Comparison of ENCODE assay signal across 15 cellular contexts in the genomic region with DNA sequence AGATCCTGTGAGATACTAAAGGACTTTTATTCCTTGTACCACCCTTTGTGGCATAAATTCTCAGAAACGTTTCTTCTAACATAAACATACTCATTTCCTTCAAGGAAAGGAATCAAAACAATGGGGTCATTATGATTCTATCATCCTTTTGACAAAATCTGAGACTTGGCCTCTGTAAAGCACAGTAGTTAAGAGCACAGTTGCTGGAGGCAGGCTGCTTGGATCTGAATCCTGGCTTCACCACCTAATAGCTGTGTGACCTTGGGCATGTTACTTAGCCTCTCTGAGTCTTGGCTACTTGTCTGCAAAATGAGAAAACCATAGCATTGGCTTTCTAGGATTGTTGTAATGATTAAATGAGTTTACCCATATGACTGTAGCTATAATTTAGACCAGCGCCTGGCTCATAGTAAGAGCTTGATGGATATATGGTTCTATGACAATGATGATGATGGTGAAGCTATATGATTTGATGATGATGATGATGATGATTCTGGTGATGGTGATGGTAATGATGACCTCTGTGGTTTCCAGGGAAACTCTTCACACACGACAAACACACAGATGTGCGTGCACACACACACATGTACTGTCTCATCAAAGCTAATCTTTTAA. TPM values are rescaled to one million over a fixed set of nuclear protein-coding genes. Genes with fewer than 3 reads are reported as not detected.
DNase-seq lines count a peak whose midpoint lies in the region; ATAC-seq, FAIRE-seq and TF ChIP-seq lines count a peak whose summit lies in the region.
"Had no signal": no experiment of that assay in that cellular context is flagged by ENCODE, and none has a peak within 500 bp of the region (broad histone marks: within the 10 kb centered on the region; RNA-seq: fewer than 3 reads in every experiment).

No MANE protein-coding gene starts in this region.

- in situ Hi-C loops in GM23248 (cut with MboI) = no loop called here

- no peak overlapping the region for H3K23ac ChIP-seq in mesendoderm (ENCODE audit: low read length)

- no peak overlapping the region for H3K18ac ChIP-seq in mesendoderm (ENCODE audit: low read length)

- H2AK5ac ChIP-seq in mesendoderm (ENCODE audit: low read length) = no peak overlapping the region

- no peaks in the 10 kb centered on the region for H3K9me3 ChIP-seq in A549
- H3K9me3 ChIP-seq in GM23248 (ENCODE audit: low read depth) = no peaks in the 10 kb centered on the region
- H3K9me3 ChIP-seq: colonic mucosa had no signal

- H3K79me2 ChIP-seq in GM23248 (ENCODE audit: insufficient read depth) (no peaks in the 10 kb centered on the region), mesendoderm (ENCODE audit: control insufficient read depth, insufficient read depth, low read length) (no peaks in the 10 kb centered on the region)

- CTCF ChIA-PET in A549 (lab: Yijun Ruan, JAX) = interaction anchor here (0.9 to 6.9 kb wide), 12 partner anchors 10 to 386 kb away, joined by 3 to 60 read pairs (median 7); no protein-coding TSS in a partner anchor

- no peaks in the 10 kb centered on the region for H3K9me3 Mint-ChIP-seq in activated naive CD8-positive, alpha-beta T cell (ENCODE audit: low read depth)
- H3K9me3 Mint-ChIP-seq in progenitor cell of endocrine pancreas (ENCODE audit: low read depth) = no peaks in the 10 kb centered on the region
- H3K9me3 Mint-ChIP-seq: immature natural killer cell; stimulated activated naive B cell treated with anti-CD40 and anti-IgM and Interleukin-4, amounts not matched to agents 10 μg/mL and 1 μg/mL and 100 μg/mL, for 72 hours had no signal

- 58% methylated on average over 4 of the region's 4 CpGs for WGBS in A549 (ENCODE audit: missing lambda C conversion rate)
- WGBS in GM23248 (ENCODE audit: low coverage in 1 of 2, low lambda C conversion rate in 2 of 2, missing lambda C conversion rate in 2 of 2), 2 experiments = 20 to 24% methylated on average over 4 of the region's 4 CpGs
- WGBS in mesendoderm (ENCODE audit: extremely low coverage, insufficient coverage, low lambda C conversion rate) = no CpG with 5 or more reads among the region's 4 CpGs

- H3K56ac ChIP-seq in mesendoderm (ENCODE audit: low read length) = no peak overlapping the region

- H3K4me2 ChIP-seq in A549 = peak overlapping the region; percentile 56
- peak overlapping the region; percentile 6 for H3K4me2 ChIP-seq in GM23248 (ENCODE audit: unreplicated experiment)
- H3K4me2 ChIP-seq in mesendoderm (ENCODE audit: low read length) = no peak overlapping the region

- H4K8ac ChIP-seq in mesendoderm (ENCODE audit: low read depth, low read length) = no peak overlapping the region

- H3K27me3 Mint-ChIP-seq in activated naive CD8-positive, alpha-beta T cell = no peaks in the 10 kb centered on the region
- peaks cover 11% of the 10 kb centered on the region for H3K27me3 Mint-ChIP-seq in progenitor cell of endocrine pancreas

- no peak overlapping the region for H2BK15ac ChIP-seq in mesendoderm (replicated peaks; ENCODE audit: low read depth)

- peaks cover 2% of the 10 kb centered on the region for H3K36me3 Mint-ChIP-seq in activated naive CD8-positive, alpha-beta T cell
- no peaks in the 10 kb centered on the region for H3K36me3 Mint-ChIP-seq in progenitor cell of endocrine pancreas (ENCODE audit: insufficient read depth)
- H3K36me3 Mint-ChIP-seq: immature natural killer cell; stimulated activated naive B cell treated with anti-CD40 and anti-IgM and Interleukin-4, amounts not matched to agents 10 μg/mL and 1 μg/mL and 100 μg/mL, for 72 hours had no signal

- H3K9me2 ChIP-seq in GM23248 (ENCODE audit: insufficient read depth) = no peaks in the 10 kb centered on the region

- no peak overlapping the region for H2AFZ ChIP-seq in GM23248

- peaks cover 42% of the 10 kb centered on the region for H3K4me1 Mint-ChIP-seq in activated naive CD8-positive, alpha-beta T cell (ENCODE audit: low read depth)
- no peaks in the 10 kb centered on the region for H3K4me1 Mint-ChIP-seq in progenitor cell of endocrine pancreas (ENCODE audit: low read depth)
- H3K4me1 Mint-ChIP-seq: stimulated activated naive B cell treated with anti-CD40 and anti-IgM and Interleukin-4, amounts not matched to agents 10 μg/mL and 1 μg/mL and 100 μg/mL, for 72 hours had no signal

- DNase-seq in A549 (ENCODE audit: low read depth in 1 of 2, low spot score in 1 of 2) = no peak
- no peak for DNase-seq in GM23248
- peak; percentile 89 for DNase-seq in foreskin melanocyte
- no peak for DNase-seq in AG08396 (ENCODE audit: low spot score)
- DNase-seq in mesendoderm = no peak
- DNase-seq in progenitor cell of endocrine pancreas (ENCODE audit: low spot score, unreplicated experiment) = no peak
- DNase-seq: C1 segment of cervical spinal cord; colonic mucosa; immature natural killer cell; stimulated activated naive B cell treated with anti-CD40 and anti-IgM and Interleukin-4, amounts not matched to agents 10 μg/mL and 1 μg/mL and 100 μg/mL, for 72 hours had no signal

- H3K27me3 ChIP-seq in GM23248 (replicated peaks; ENCODE audit: insufficient read depth) = no peaks in the 10 kb centered on the region
- no peaks in the 10 kb centered on the region for H3K27me3 ChIP-seq in mesendoderm (ENCODE audit: insufficient read depth, low read length, poor library complexity)

- peak overlapping the region; percentile 3; the same call in 1 of the 2 replicates for H3K9ac ChIP-seq in GM23248
- no peak overlapping the region for H3K9ac ChIP-seq in mesendoderm (ENCODE audit: low read length)

- ATAC-seq in A549 = no peak
- no peak for ATAC-seq in GM18519 (IDR thresholded peaks at IDR 0.05; ENCODE audit: low FRiP score, unreplicated experiment)

- no peak overlapping the region for H2BK120ac ChIP-seq in mesendoderm (ENCODE audit: low read depth, low read length)

- peak overlapping the region; percentile 76 for H3K27ac Mint-ChIP-seq in activated naive CD8-positive, alpha-beta T cell
- H3K27ac Mint-ChIP-seq in progenitor cell of endocrine pancreas = no peak overlapping the region
- H3K27ac Mint-ChIP-seq: stimulated activated naive B cell treated with anti-CD40 and anti-IgM and Interleukin-4, amounts not matched to agents 10 μg/mL and 1 μg/mL and 100 μg/mL, for 72 hours had no signal

- H3K36me3 ChIP-seq in GM23248 (ENCODE audit: low read depth) (no peaks in the 10 kb centered on the region), mesendoderm (ENCODE audit: control insufficient read depth, insufficient read depth, low read length) (no peaks in the 10 kb centered on the region)
- H3K36me3 ChIP-seq: colonic mucosa had no signal

- H3K4me3 ChIP-seq in A549 = no peak overlapping the region
- H3K4me3 ChIP-seq in GM23248 = no peak overlapping the region
- no peak overlapping the region for H3K4me3 ChIP-seq in mesendoderm (ENCODE audit: low read length)
- H3K4me3 ChIP-seq: colonic mucosa had no signal

- no peak overlapping the region for H3K4me3 Mint-ChIP-seq in activated naive CD8-positive, alpha-beta T cell
- no peak overlapping the region for H3K4me3 Mint-ChIP-seq in progenitor cell of endocrine pancreas (ENCODE audit: low read depth)
- H3K4me3 Mint-ChIP-seq: immature natural killer cell; stimulated activated naive B cell treated with anti-CD40 and anti-IgM and Interleukin-4, amounts not matched to agents 10 μg/mL and 1 μg/mL and 100 μg/mL, for 72 hours had no signal

- no peak overlapping the region for H4K5ac ChIP-seq in mesendoderm (ENCODE audit: low read length)

- H2BK5ac ChIP-seq in mesendoderm (ENCODE audit: low read length) = no peak overlapping the region

- TF ChIP-seq CTCF in A549 (IDR thresholded peaks at IDR 0.05) (no peak), progenitor cell of endocrine pancreas (IDR thresholded peaks at IDR 0.05; ENCODE audit: unreplicated experiment) (no peak)

- POLR2A ChIA-PET in A549 (lab: Yijun Ruan, JAX) = interaction anchor here (1.6 kb wide), 1 partner anchor 285 kb away, joined by 5 read pairs; no protein-coding TSS in a partner anchor

- peaks cover 30% of the 10 kb centered on the region for H3F3A ChIP-seq in GM23248 (ENCODE audit: insufficient read depth)

- H3K4me1 ChIP-seq in A549 (peaks cover 18% of the 10 kb centered on the region), GM23248 (ENCODE audit: insufficient read depth) (peaks cover 30% of the 10 kb centered on the region), mesendoderm (ENCODE audit: control insufficient read depth, low read depth, low read length) (no peaks in the 10 kb centered on the region)
- H3K4me1 ChIP-seq: colonic mucosa had no signal

- no peak overlapping the region for H3K4ac ChIP-seq in mesendoderm (ENCODE audit: low read depth, low read length)

- no peaks in the 10 kb centered on the region for H3K79me1 ChIP-seq in mesendoderm (ENCODE audit: low read length)

- FAIRE-seq in A549 (lab: Jason Lieb, UNC) = peak; percentile 7
- FAIRE-seq: G401.6, H54 had no signal

- TF ChIP-seq EP300 in A549 (IDR thresholded peaks at IDR 0.05) = no peak

- H3K27ac ChIP-seq in A549 (peak overlapping the region in 1 of 2 experiments; percentile 37; a peak in 2 of 6 replicates), GM23248 (peak overlapping the region; percentile 64), mesendoderm (ENCODE audit: low read depth, low read length) (no peak overlapping the region)
- H3K27ac ChIP-seq: colonic mucosa had no signal

- no peak for TF ChIP-seq POLR2A in A549 (IDR thresholded peaks at IDR 0.05; ENCODE audit: low read length)

- no peaks in the 10 kb centered on the region for H4K20me1 ChIP-seq in GM23248 (ENCODE audit: insufficient read depth)

- TF ChIP-seq RAD21 in A549 (conservative IDR thresholded peaks at IDR 0.05 in 1 of 2, IDR thresholded peaks at IDR 0.05 in 1 of 2) = no peak

RNA-seq across cellular contexts. Expression of gene KRT31, which starts 6.1 kb away (rescaled TPM):
- polyA plus RNA-seq in A549 (2011; rRNA removed) (not detected in 2 replicates), A549 (2017; fragmentation: RNase III; extraction: RNeasy Plus Mini Kit Qiagen cat#74134 plus additional on column Dnase treatment) (not detected in 3 replicates), GM23248 (2016; fragmentation: Nextera tagmentation; extraction: Ambion mirVana) (not detected in 2 replicates)
- polyA plus RNA-seq in A549 (2012; cell fraction: cytosol; rRNA removed) = not detected in 2 replicates
- not detected in 2 replicates for polyA plus RNA-seq in A549 (2012; cell fraction: nucleus; rRNA removed)
- not detected in 2 replicates for polyA minus RNA-seq in A549 (2011; rRNA and poly(A)+ RNA removed)
- total RNA-seq in GM23248 (2014; rRNA removed; shearing (Covaris generic)) = not detected in 2 replicates
- not detected for polyA plus RNA-seq in mesendoderm (2013, experiment 1 of 2)
- polyA plus RNA-seq in mesendoderm (2013, experiment 2 of 2) = not detected
- not detected in 2 replicates for total RNA-seq in progenitor cell of endocrine pancreas
- total RNA-seq: colonic mucosa, fibroblast of villous mesenchyme had no signal
- polyA plus RNA-seq: immature natural killer cell had no signal

RNA-seq across cellular contexts. Expression of gene KRT37, which starts 20.9 kb away (rescaled TPM):
- not detected in 2 replicates for polyA plus RNA-seq in A549 (2011; rRNA removed)
- polyA plus RNA-seq in A549 (2012; cell fraction: cytosol; rRNA removed) = not detected in 2 replicates
- not detected in 2 replicates for polyA plus RNA-seq in A549 (2012; cell fraction: nucleus; rRNA removed)
- polyA plus RNA-seq in A549 (2017; fragmentation: RNase III; extraction: RNeasy Plus Mini Kit Qiagen cat#74134 plus additional on column Dnase treatment) = not detected in 3 replicates
- polyA minus RNA-seq in A549 (2011; rRNA and poly(A)+ RNA removed) = not detected in 2 replicates
- not detected in 2 replicates for total RNA-seq in GM23248 (2014; rRNA removed; shearing (Covaris generic))
- not detected in 2 replicates for polyA plus RNA-seq in GM23248 (2016; fragmentation: Nextera tagmentation; extraction: Ambion mirVana)
- not detected for polyA plus RNA-seq in mesendoderm (2013, experiment 1 of 2)
- polyA plus RNA-seq in mesendoderm (2013, experiment 2 of 2) = not detected
- not detected in 2 replicates for total RNA-seq in progenitor cell of endocrine pancreas
- total RNA-seq: colonic mucosa, fibroblast of villous mesenchyme had no signal
- polyA plus RNA-seq: immature natural killer cell had no signal

RNA-seq across cellular contexts. Expression of gene KRT34, which starts 21.4 kb away (rescaled TPM):
- polyA plus RNA-seq in A549 (2011; rRNA removed) = 0.09 TPM in 2 replicates
- polyA plus RNA-seq in A549 (2012; cell fraction: cytosol; rRNA removed) = 0.32 and 0.40 TPM in 2 replicates
- 0.53 and 1.1 TPM in 2 replicates for polyA plus RNA-seq in A549 (2012; cell fraction: nucleus; rRNA removed)
- 0.17 to 0.33 TPM (median 0.23 TPM) in 3 replicates for polyA plus RNA-seq in A549 (2017; fragmentation: RNase III; extraction: RNeasy Plus Mini Kit Qiagen cat#74134 plus additional on column Dnase treatment)
- not detected in 2 replicates for polyA minus RNA-seq in A549 (2011; rRNA and poly(A)+ RNA removed)
- total RNA-seq in GM23248 (2014; rRNA removed; shearing (Covaris generic)) = 73.5 and 77.8 TPM in 2 replicates
- 39.8 and 42.2 TPM in 2 replicates for polyA plus RNA-seq in GM23248 (2016; fragmentation: Nextera tagmentation; extraction: Ambion mirVana)
- not detected for polyA plus RNA-seq in mesendoderm (2013, experiment 1 of 2)
- polyA plus RNA-seq in mesendoderm (2013, experiment 2 of 2) = not detected
- not detected in 2 replicates for total RNA-seq in progenitor cell of endocrine pancreas
- total RNA-seq: colonic mucosa had no signal
- polyA plus RNA-seq: immature natural killer cell had no signal

RNA-seq across cellular contexts. Expression of gene KRT33B, which starts 33.9 kb away (rescaled TPM):
- not detected in 2 replicates for polyA plus RNA-seq in A549 (2011; rRNA removed)
- 0.05 and 0.06 TPM in 2 replicates for polyA plus RNA-seq in A549 (2012; cell fraction: cytosol; rRNA removed)
- polyA plus RNA-seq in A549 (2012; cell fraction: nucleus; rRNA removed) = 0.17 TPM in 1 of 2 replicates, not detected in the other
- polyA plus RNA-seq in A549 (2017; fragmentation: RNase III; extraction: RNeasy Plus Mini Kit Qiagen cat#74134 plus additional on column Dnase treatment) = 0.05 to 0.08 TPM in 2 of 3 replicates, not detected in the other
- not detected in 2 replicates for polyA minus RNA-seq in A549 (2011; rRNA and poly(A)+ RNA removed)
- 0.25 and 0.76 TPM in 2 replicates for total RNA-seq in GM23248 (2014; rRNA removed; shearing (Covaris generic))
- 1.0 and 1.2 TPM in 2 replicates for polyA plus RNA-seq in GM23248 (2016; fragmentation: Nextera tagmentation; extraction: Ambion mirVana)
- polyA plus RNA-seq in mesendoderm (2013, experiment 1 of 2) = not detected
- polyA plus RNA-seq in mesendoderm (2013, experiment 2 of 2) = not detected
- total RNA-seq in progenitor cell of endocrine pancreas = not detected in 2 replicates
- total RNA-seq: colonic mucosa had no signal
- polyA plus RNA-seq: immature natural killer cell had no signal

RNA-seq across cellular contexts. Expression of gene KRT38, which starts 37.3 kb away (rescaled TPM):
- not detected in 2 replicates for polyA plus RNA-seq in A549 (2011; rRNA removed)
- not detected in 2 replicates for polyA plus RNA-seq in A549 (2012; cell fraction: cytosol; rRNA removed)
- polyA plus RNA-seq in A549 (2012; cell fraction: nucleus; rRNA removed) = not detected in 2 replicates
- not detected in 3 replicates for polyA plus RNA-seq in A549 (2017; fragmentation: RNase III; extraction: RNeasy Plus Mini Kit Qiagen cat#74134 plus additional on column Dnase treatment)
- polyA minus RNA-seq in A549 (2011; rRNA and poly(A)+ RNA removed) = not detected in 2 replicates
- not detected in 2 replicates for total RNA-seq in GM23248 (2014; rRNA removed; shearing (Covaris generic))
- not detected in 2 replicates for polyA plus RNA-seq in GM23248 (2016; fragmentation: Nextera tagmentation; extraction: Ambion mirVana)
- not detected for polyA plus RNA-seq in mesendoderm (2013, experiment 1 of 2)
- not detected for polyA plus RNA-seq in mesendoderm (2013, experiment 2 of 2)
- not detected in 2 replicates for total RNA-seq in progenitor cell of endocrine pancreas
- total RNA-seq: colonic mucosa had no signal
- polyA plus RNA-seq: immature natural killer cell had no signal

Comparison
In these comparisons a context has a peak if more than half of its experiments do, and no peak if none do; other contexts are left out.
1. RNA of gene KRT34, which starts 21.4 kb away (total RNA-seq): 73.5 to 77.8 TPM in GM23248; not detected in progenitor cell of endocrine pancreas; every median in the first group is over 10 times any median in the second.